Comparison of ENCODE assay signal across 2 cellular contexts in genomic region chr7:150313870-150314269, GRCh38.
TF ChIP-seq lines count a peak whose summit lies in the region.

No MANE protein-coding gene starts in this region.

TF ChIP-seq in SK-N-SH treated with all-trans-retinoic acid at 6 μM for 48 hours, 23 proteins besides CTCF, POLR2A, EP300 and RAD21 (continued from another document):
- no peak for TF ChIP-seq TSHZ2 (CRISPR knock-in tag; IDR thresholded peaks at IDR 0.05)
TF ChIP-seq in SK-N-SH treated with all-trans-retinoic acid at 6 μM for 48 hours: peak in this region for 0.

TF ChIP-seq in K562, 482 proteins besides CTCF, POLR2A, EP300 and RAD21 (continued from another document and continues in another):
- TF ChIP-seq CAMTA2 (CRISPR knock-in tag; conservative IDR thresholded peaks at IDR 0.05): 0 out of 2 replicates have a peak, but pooled peaks have one; percentile 61
- TF ChIP-seq HMG20B (CRISPR knock-in tag; IDR thresholded peaks at IDR 0.05): no peak
- no peak for TF ChIP-seq ZNF444 (CRISPR knock-in tag; IDR thresholded peaks at IDR 0.05)
- TF ChIP-seq HES1 (IDR thresholded peaks at IDR 0.05; ENCODE audit: low read depth): no peak
- TF ChIP-seq GTF2A2 (tag; IDR thresholded peaks at IDR 0.05): no peak
- no peak for TF ChIP-seq TBL1XR1 (IDR thresholded peaks at IDR 0.05; ENCODE audit: low read length in 2 of 2)
- no peak for TF ChIP-seq ZNF583 (CRISPR knock-in tag; IDR thresholded peaks at IDR 0.05)
- TF ChIP-seq ZNF354B (CRISPR knock-in tag; IDR thresholded peaks at IDR 0.05): no peak
- no peak for TF ChIP-seq ARID2 (IDR thresholded peaks at IDR 0.05)
- no peak for TF ChIP-seq SUPT5H (IDR thresholded peaks at IDR 0.05)
- TF ChIP-seq HMBOX1 (IDR thresholded peaks at IDR 0.05): no peak
- no peak for TF ChIP-seq CBX8 (IDR thresholded peaks at IDR 0.05; ENCODE audit: borderline replicate concordance, extremely low read depth, low read depth, low read length, poor library complexity, severe bottlenecking)
- no peak for TF ChIP-seq IRF2 (CRISPR knock-in tag; IDR thresholded peaks at IDR 0.05)
- no peak for TF ChIP-seq KDM1A (IDR thresholded peaks at IDR 0.05)
- TF ChIP-seq EGR1 (conservative IDR thresholded peaks at IDR 0.05): no peak
- TF ChIP-seq HOXB6 (CRISPR knock-in tag; IDR thresholded peaks at IDR 0.05; ENCODE audit: borderline replicate concordance): no peak
- no peak for TF ChIP-seq SRSF9 (IDR thresholded peaks at IDR 0.05; ENCODE audit: borderline replicate concordance, low read depth, low read length)
- no peak for TF ChIP-seq XRCC4 (IDR thresholded peaks at IDR 0.05; ENCODE audit: extremely low read depth, insufficient read depth, insufficient read length)
- no peak for TF ChIP-seq KLF10 (CRISPR knock-in tag; IDR thresholded peaks at IDR 0.05)
- TF ChIP-seq TARDBP (IDR thresholded peaks at IDR 0.05): no peak
- no peak for TF ChIP-seq ZNF217 (CRISPR knock-in tag; IDR thresholded peaks at IDR 0.05)
- no peak for TF ChIP-seq SMC3 (conservative IDR thresholded peaks at IDR 0.05; ENCODE audit: insufficient read depth, low read depth, low read length)
- TF ChIP-seq GATAD2B (IDR thresholded peaks at IDR 0.05; ENCODE audit: borderline replicate concordance): no peak
- TF ChIP-seq TEAD1 (CRISPR knock-in tag; IDR thresholded peaks at IDR 0.05): no peak; a peak in 1 of 4 replicates
- 0 out of 4 replicates have a peak, but pooled peaks of 1 of the 2 experiments have one; percentile 10 for TF ChIP-seq MAZ (CRISPR knock-in tag; conservative IDR thresholded peaks at IDR 0.05 in 1 of 2, IDR thresholded peaks at IDR 0.05 in 1 of 2)
- no peak for TF ChIP-seq PREB (CRISPR knock-in tag; IDR thresholded peaks at IDR 0.05)
- TF ChIP-seq CREB1 (IDR thresholded peaks at IDR 0.05): no peak
- no peak for TF ChIP-seq CREB1 (CRISPR knock-in tag; IDR thresholded peaks at IDR 0.05)
- TF ChIP-seq PHF20 (IDR thresholded peaks at IDR 0.05; ENCODE audit: partially characterized antibody): no peak
- peak; percentile 42; the same call in 1 of the 2 replicates for TF ChIP-seq TFAP4 (CRISPR knock-in tag; IDR thresholded peaks at IDR 0.05; ENCODE audit: borderline replicate concordance)
- TF ChIP-seq HNRNPK (IDR thresholded peaks at IDR 0.05; ENCODE audit: low read depth, low read length, poor library complexity, severe bottlenecking): no peak
- no peak for TF ChIP-seq MTA3 (IDR thresholded peaks at IDR 0.05; ENCODE audit: borderline replicate concordance)
- TF ChIP-seq SPI1 (IDR thresholded peaks at IDR 0.05; ENCODE audit: borderline replicate concordance, low read depth, low read length): no peak
- TF ChIP-seq XRCC3 (IDR thresholded peaks at IDR 0.05): no peak
- TF ChIP-seq SNAPC5 (CRISPR knock-in tag; IDR thresholded peaks at IDR 0.05): no peak
- no peak for TF ChIP-seq SMARCA4 (IDR thresholded peaks at IDR 0.05)
- no peak; the same call in 1 of the 2 replicates for TF ChIP-seq ZNF766 (CRISPR knock-in tag; conservative IDR thresholded peaks at IDR 0.05)
- TF ChIP-seq ZNF830 (CRISPR knock-in tag; IDR thresholded peaks at IDR 0.05): no peak
- TF ChIP-seq RUNX1 (IDR thresholded peaks at IDR 0.05; ENCODE audit: low read depth): no peak
- TF ChIP-seq ZNF224 (CRISPR knock-in tag; IDR thresholded peaks at IDR 0.05): no peak
- 0 out of 2 replicates have a peak, but pooled peaks have one; percentile 56 for TF ChIP-seq ZNF76 (CRISPR knock-in tag; IDR thresholded peaks at IDR 0.05; ENCODE audit: borderline replicate concordance)
- no peak for TF ChIP-seq ZBTB34 (CRISPR knock-in tag; IDR thresholded peaks at IDR 0.05)
- no peak for TF ChIP-seq ZNF407 (IDR thresholded peaks at IDR 0.05; ENCODE audit: low read depth)
- 0 out of 2 replicates have a peak, but pooled peaks have one; percentile 53 for TF ChIP-seq ZNF589 (CRISPR knock-in tag; IDR thresholded peaks at IDR 0.05; ENCODE audit: low read depth)
- TF ChIP-seq E2F8 (IDR thresholded peaks at IDR 0.05; ENCODE audit: low read depth, partially characterized antibody): no peak
- no peak for TF ChIP-seq PTBP1 (IDR thresholded peaks at IDR 0.05; ENCODE audit: low read depth, low read length)
- no peak for TF ChIP-seq HMGN3 (IDR thresholded peaks at IDR 0.05; ENCODE audit: borderline replicate concordance, extremely low read depth, insufficient read length, low read depth, low read length)
- peak; percentile 36; the same call in 1 of the 2 replicates for TF ChIP-seq ZFP1 (CRISPR knock-in tag; IDR thresholded peaks at IDR 0.05)
- no peak for TF ChIP-seq CLOCK (CRISPR knock-in tag; IDR thresholded peaks at IDR 0.05; ENCODE audit: borderline replicate concordance)
